25 cellular contexts compared by ENCODE assay signal in genomic region chr9:7088598-7088997, GRCh38.
A peak's percentile ranks its signal among the peaks of the same experiment; 100 is the strongest.
DNase-seq lines count a peak whose midpoint lies in the region; ATAC-seq and TF ChIP-seq lines count a peak whose summit lies in the region.
"Had no signal": no experiment of that assay in that cellular context is flagged by ENCODE, and none has a peak within 500 bp of the region (broad histone marks: within the 10 kb centered on the region; RNA-seq: fewer than 3 reads in every experiment).

No MANE protein-coding gene starts in this region.

- no peaks in the 10 kb centered on the region for H3K27me3 Mint-ChIP-seq in stimulated activated naive B cell treated with anti-CD40 and anti-IgM and Interleukin-4, amounts not matched to agents 10 μg/mL and 1 μg/mL and 100 μg/mL, for 72 hours
- no peaks in the 10 kb centered on the region for H3K27me3 Mint-ChIP-seq in activated CD4-positive, alpha-beta memory T cell treated with anti-CD3 and anti-CD28 coated beads, Interleukin-2, amount 10 ng/mL, durations not matched to agents 7 days and 5 days
- H3K27me3 Mint-ChIP-seq: CD4-positive, CD25-positive, alpha-beta regulatory T cell had no signal

- no peak overlapping the region for H3K27ac ChIP-seq in right atrium auricular region
- H3K27ac ChIP-seq: 22Rv1, SJCRH30 had no signal

- H3K4me3 Mint-ChIP-seq in stimulated activated naive B cell treated with anti-CD40 and anti-IgM and Interleukin-4, amounts not matched to agents 10 μg/mL and 1 μg/mL and 100 μg/mL, for 72 hours: no peak overlapping the region
- H3K4me3 Mint-ChIP-seq in activated CD4-positive, alpha-beta memory T cell treated with anti-CD3 and anti-CD28 coated beads, Interleukin-2, amount 10 ng/mL, durations not matched to agents 7 days and 5 days: no peak overlapping the region
- H3K4me3 Mint-ChIP-seq: CD4-positive, CD25-positive, alpha-beta regulatory T cell; H9 had no signal

- no peak overlapping the region for H3K4me3 ChIP-seq in right atrium auricular region
- H3K4me3 ChIP-seq: SJCRH30 had no signal

- H3K4me1 ChIP-seq in right atrium auricular region: no peaks in the 10 kb centered on the region
- H3K4me1 ChIP-seq: BE2C, SJCRH30 had no signal

- H3K9me3 Mint-ChIP-seq in stimulated activated naive B cell treated with anti-CD40 and anti-IgM and Interleukin-4, amounts not matched to agents 10 μg/mL and 1 μg/mL and 100 μg/mL, for 72 hours: no peaks in the 10 kb centered on the region
- H3K9me3 Mint-ChIP-seq in activated CD4-positive, alpha-beta memory T cell treated with anti-CD3 and anti-CD28 coated beads, Interleukin-2, amount 10 ng/mL, durations not matched to agents 7 days and 5 days: no peaks in the 10 kb centered on the region
- H3K9me3 Mint-ChIP-seq: H9 had no signal

- POLR2A ChIA-PET in activated CD4-positive, alpha-beta memory T cell treated with anti-CD3 and anti-CD28 coated beads, Interleukin-2, amount 10 ng/mL, durations not matched to agents 7 days and 5 days (lab: Charles Lee): no interaction called here

- TF ChIP-seq CTCF in right atrium auricular region (IDR thresholded peaks at IDR 0.05): no peak

- ATAC-seq in Right ventricle myocardium inferior (peak; percentile 68), SK-N-SH treated with all-trans-retinoic acid at 6 μM for 48 hours (no peak)
- ATAC-seq in stimulated activated naive B cell treated with anti-CD40 and anti-IgM and Interleukin-4, amounts not matched to agents 10 μg/mL and 1 μg/mL and 100 μg/mL, for 72 hours (replicated peaks): no peak
- ATAC-seq: HepG2 had no signal

- intact Hi-C loops in Right ventricle myocardium inferior (cut with DNase I): no loop called here

- peaks cover 24 to 44% of the 10 kb centered on the region in 2 donors for H3K36me3 Mint-ChIP-seq in stimulated activated naive B cell treated with anti-CD40 and anti-IgM and Interleukin-4, amounts not matched to agents 10 μg/mL and 1 μg/mL and 100 μg/mL, for 72 hours
- H3K36me3 Mint-ChIP-seq in activated CD4-positive, alpha-beta memory T cell treated with anti-CD3 and anti-CD28 coated beads, Interleukin-2, amount 10 ng/mL, durations not matched to agents 7 days and 5 days (ENCODE audit: low read depth): peaks cover 19% of the 10 kb centered on the region

- H3K27me3 ChIP-seq in right atrium auricular region: no peaks in the 10 kb centered on the region
- H3K27me3 ChIP-seq: BE2C, SJCRH30 had no signal

- no peaks in the 10 kb centered on the region for H3K36me3 ChIP-seq in right atrium auricular region
- H3K36me3 ChIP-seq: BE2C, SJCRH30 had no signal

- peaks cover 17 to 26% of the 10 kb centered on the region in 2 donors for H3K4me1 Mint-ChIP-seq in stimulated activated naive B cell treated with anti-CD40 and anti-IgM and Interleukin-4, amounts not matched to agents 10 μg/mL and 1 μg/mL and 100 μg/mL, for 72 hours
- peaks cover 7% of the 10 kb centered on the region for H3K4me1 Mint-ChIP-seq in activated CD4-positive, alpha-beta memory T cell treated with anti-CD3 and anti-CD28 coated beads, Interleukin-2, amount 10 ng/mL, durations not matched to agents 7 days and 5 days

- H3K27ac Mint-ChIP-seq in stimulated activated naive B cell treated with anti-CD40 and anti-IgM and Interleukin-4, amounts not matched to agents 10 μg/mL and 1 μg/mL and 100 μg/mL, for 72 hours: no peak overlapping the region
- no peak overlapping the region for H3K27ac Mint-ChIP-seq in activated CD4-positive, alpha-beta memory T cell treated with anti-CD3 and anti-CD28 coated beads, Interleukin-2, amount 10 ng/mL, durations not matched to agents 7 days and 5 days
- H3K27ac Mint-ChIP-seq: CD4-positive, CD25-positive, alpha-beta regulatory T cell; H9 had no signal

- H3K9me3 ChIP-seq in right atrium auricular region: no peaks in the 10 kb centered on the region
- H3K9me3 ChIP-seq: BE2C, SJCRH30 had no signal

- CTCF ChIA-PET in activated CD4-positive, alpha-beta memory T cell treated with anti-CD3 and anti-CD28 coated beads, Interleukin-2, amount 10 ng/mL, durations not matched to agents 7 days and 5 days (lab: Charles Lee): interaction anchor here (1.0 kb wide), 1 partner anchor 27 kb away, joined by 3 read pairs; no protein-coding TSS in a partner anchor

- DNase-seq in Right ventricle myocardium inferior (ENCODE audit: missing footprints) (no peak), right atrium auricular region (ENCODE audit: low spot score) (no peak), dermis blood vessel endothelial cell (peak; percentile 5), lung microvascular endothelial cell (ENCODE audit: low read depth in 2 of 2) (peak; percentile 25 to 78), NCI-H1417 (lab: John Stamatoyannopoulos, UW) (no peak)
- no peak for DNase-seq in stimulated activated naive B cell treated with anti-CD40 and anti-IgM and Interleukin-4, amounts not matched to agents 10 μg/mL and 1 μg/mL and 100 μg/mL, for 72 hours
- DNase-seq in activated CD4-positive, alpha-beta memory T cell treated with anti-CD3 and anti-CD28 coated beads, Interleukin-2, amount 10 ng/mL, durations not matched to agents 7 days and 5 days: no peak
- DNase-seq: BE2C; CD4-positive, CD25-positive, alpha-beta regulatory T cell; COR-L47; DMS 273 treated with DMSO at 0.1 percent for 48 hours; DND-41; H9; KBM-7; NCI-H1105; NCI-H1694; NCI-H2081 treated with DMSO at 0.1 percent for 48 hours; NCI-H510A treated with DMSO at 0.1 percent for 48 hours; NCI-H82; OCI-M1; RPMI8226; SJCRH30 had no signal

TF ChIP-seq in SK-N-SH treated with all-trans-retinoic acid at 6 μM for 48 hours, 23 proteins besides CTCF, POLR2A, EP300 and RAD21:
- no peak for TF ChIP-seq TSHZ2 (CRISPR knock-in tag; IDR thresholded peaks at IDR 0.05)
- no peak for TF ChIP-seq TOX (CRISPR knock-in tag; IDR thresholded peaks at IDR 0.05; ENCODE audit: borderline replicate concordance)
- no peak for TF ChIP-seq CSRNP3 (CRISPR knock-in tag; IDR thresholded peaks at IDR 0.05)
- no peak for TF ChIP-seq RARB (CRISPR knock-in tag; IDR thresholded peaks at IDR 0.05)
- TF ChIP-seq ESRRG (CRISPR knock-in tag; IDR thresholded peaks at IDR 0.05): no peak
- no peak for TF ChIP-seq ZFP30 (CRISPR knock-in tag; IDR thresholded peaks at IDR 0.05)
TF ChIP-seq in SK-N-SH treated with all-trans-retinoic acid at 6 μM for 48 hours: peak in this region for 0.

Comparison
In these comparisons a context has a peak if more than half of its experiments do, and no peak if none do; other contexts are left out.
1. DNase-seq: peak in dermis blood vessel endothelial cell (single experiment) and lung microvascular endothelial cell (2 of 2); none in Right ventricle myocardium inferior (single experiment), right atrium auricular region (single experiment), stimulated activated naive B cell treated with anti-CD40 and anti-IgM and Interleukin-4, amounts not matched to agents 10 μg/mL and 1 μg/mL and 100 μg/mL, for 72 hours (single experiment), NCI-H1417 (0 of 3) and activated CD4-positive, alpha-beta memory T cell treated with anti-CD3 and anti-CD28 coated beads, Interleukin-2, amount 10 ng/mL, durations not matched to agents 7 days and 5 days (single experiment).